In genomic region chr1:51216631-51217030, GRCh38 we compare ENCODE assay signal across 31 cellular contexts.
"Had no signal": no experiment of that assay in that cellular context is flagged by ENCODE, and none has a peak within 500 bp of the region (broad histone marks: within the 10 kb centered on the region; RNA-seq: fewer than 3 reads in every experiment).

No MANE protein-coding gene starts in this region.

- H3K4me3 ChIP-seq: ascending aorta, coronary artery, dorsolateral prefrontal cortex, gastrocnemius medialis had no signal

- H3K4me3 Mint-ChIP-seq: activated B cell treated with CpG ODN at 0.5 μM for 24 hours; activated CD8-positive, alpha-beta T cell treated with anti-CD3 and anti-CD28 coated beads for 36 hours; activated naive CD4-positive, alpha-beta T cell treated with anti-CD3 and anti-CD28 coated beads, Interleukin-2, amount 10 ng/mL, durations not matched to agents 7 days and 5 days; activated naive CD8-positive, alpha-beta T cell treated with anti-CD3 and anti-CD28 coated beads, Interleukin-2, amount 10 ng/mL, durations not matched to agents 7 days and 5 days; activated T-cell treated with anti-CD3 and anti-CD28 coated beads, Interleukin-2, amount 50 U/mL, for 4 hours; activated T-helper 17 cell treated with anti-CD3 and anti-CD28 coated beads, Interleukin-2, amount 50 U/mL, for 72 hours; central memory CD8-positive, alpha-beta T cell; dendritic cell treated with granulocyte-macrophage colony-stimulating factor and Interleukin-4, amounts not matched to agents 40 ng/mL and 50 ng/mL, for 4 days; endodermal cell; T-helper 2 cell treated with Interferon-gamma antibody and Interleukin-4, amounts not matched to agents 5 μg/mL and 100 μg/mL, for 36 hours had no signal

- H3K27me3 ChIP-seq: ascending aorta, brain microvascular endothelial cell, dorsolateral prefrontal cortex, foreskin keratinocyte, gastrocnemius medialis had no signal

- H3K4me1 ChIP-seq: gastrocnemius medialis had no signal

- FAIRE-seq: bronchial epithelial cell had no signal

- H3K4me1 Mint-ChIP-seq: endodermal cell had no signal

- H3K36me3 Mint-ChIP-seq: activated naive CD4-positive, alpha-beta T cell treated with anti-CD3 and anti-CD28 coated beads, Interleukin-2, amount 10 ng/mL, durations not matched to agents 7 days and 5 days; activated naive CD4-positive, alpha-beta T cell treated with anti-CD3 and anti-CD28 coated beads, Interleukin-2, amount 50 U/mL, for 72 hours; activated naive CD8-positive, alpha-beta T cell treated with anti-CD3 and anti-CD28 coated beads, Interleukin-2, amount 10 ng/mL, durations not matched to agents 7 days and 5 days had no signal

- H3K27ac Mint-ChIP-seq: activated B cell treated with CpG ODN at 0.5 μM for 24 hours; activated CD8-positive, alpha-beta T cell treated with anti-CD3 and anti-CD28 coated beads for 36 hours; activated naive CD4-positive, alpha-beta T cell treated with anti-CD3 and anti-CD28 coated beads, Interleukin-2, amount 10 ng/mL, durations not matched to agents 7 days and 5 days; activated naive CD4-positive, alpha-beta T cell treated with anti-CD3 and anti-CD28 coated beads, Interleukin-2, amount 50 U/mL, for 72 hours; activated naive CD8-positive, alpha-beta T cell treated with anti-CD3 and anti-CD28 coated beads, Interleukin-2, amount 10 ng/mL, durations not matched to agents 7 days and 5 days; activated T-helper 17 cell treated with anti-CD3 and anti-CD28 coated beads, Interleukin-2, amount 50 U/mL, for 72 hours; dendritic cell treated with granulocyte-macrophage colony-stimulating factor and Interleukin-4, amounts not matched to agents 40 ng/mL and 50 ng/mL, for 4 days; endodermal cell had no signal

- ATAC-seq: activated CD4-positive, CD25-positive, alpha-beta regulatory T cell treated with anti-CD3 and anti-CD28 coated beads, Interleukin-2, amount 50 U/mL, for 24 hours; activated CD8-positive, alpha-beta T cell treated with anti-CD3 and anti-CD28 coated beads for 36 hours; activated naive CD4-positive, alpha-beta T cell treated with anti-CD3 and anti-CD28 coated beads, Interleukin-2, amount 50 U/mL, for 72 hours; activated T-cell treated with anti-CD3 and anti-CD28 coated beads, Interleukin-2, amount 50 U/mL, for 4 hours; activated T-helper 17 cell treated with anti-CD3 and anti-CD28 coated beads, Interleukin-2, amount 50 U/mL, for 72 hours; esophagus mucosa; foreskin keratinocyte; gastrocnemius medialis; T-helper 17 cell had no signal

- H3K36me3 ChIP-seq: ascending aorta, brain microvascular endothelial cell, gastrocnemius medialis, WERI-Rb-1 had no signal

- H3K9me3 Mint-ChIP-seq: activated B cell treated with CpG ODN at 0.5 μM for 24 hours; activated CD8-positive, alpha-beta T cell treated with anti-CD3 and anti-CD28 coated beads for 36 hours; activated naive CD4-positive, alpha-beta T cell treated with anti-CD3 and anti-CD28 coated beads, Interleukin-2, amount 10 ng/mL, durations not matched to agents 7 days and 5 days; activated naive CD4-positive, alpha-beta T cell treated with anti-CD3 and anti-CD28 coated beads, Interleukin-2, amount 50 U/mL, for 72 hours; activated naive CD8-positive, alpha-beta T cell treated with anti-CD3 and anti-CD28 coated beads, Interleukin-2, amount 10 ng/mL, durations not matched to agents 7 days and 5 days; activated T-cell treated with anti-CD3 and anti-CD28 coated beads, Interleukin-2, amount 50 U/mL, for 4 hours; activated T-helper 17 cell treated with anti-CD3 and anti-CD28 coated beads, Interleukin-2, amount 50 U/mL, for 72 hours; central memory CD8-positive, alpha-beta T cell; dendritic cell treated with granulocyte-macrophage colony-stimulating factor and Interleukin-4, amounts not matched to agents 40 ng/mL and 50 ng/mL, for 4 days; endodermal cell had no signal

- H3K27ac ChIP-seq: ascending aorta, brain microvascular endothelial cell, coronary artery, dorsolateral prefrontal cortex, foreskin keratinocyte, gastrocnemius medialis, WERI-Rb-1 had no signal

- DNase-seq: activated B cell treated with CpG ODN at 0.5 μM for 24 hours; activated CD4-positive, alpha-beta T cell treated with anti-CD3 and anti-CD28 coated beads for 48 hours; activated CD4-positive, alpha-beta T cell treated with anti-CD3 and anti-CD28 coated beads, Interleukin-2, amount 50 U/mL, for 1 hour; activated CD4-positive, alpha-beta T cell treated with anti-CD3 and anti-CD28 coated beads, Interleukin-2, amount 50 U/mL, for 48 hours; activated CD8-positive, alpha-beta memory T cell treated with anti-CD3 and anti-CD28 coated beads for 24 hours; activated CD8-positive, alpha-beta T cell treated with anti-CD3 and anti-CD28 coated beads for 36 hours; activated effector memory CD4-positive, alpha-beta T cell treated with anti-CD3 and anti-CD28 coated beads, Interleukin-2, amount 50 U/mL, for 16 hours; activated naive CD4-positive, alpha-beta T cell treated with anti-CD3 and anti-CD28 coated beads, Interleukin-2, amount 10 ng/mL, durations not matched to agents 7 days and 5 days; activated naive CD8-positive, alpha-beta T cell treated with anti-CD3 and anti-CD28 coated beads, Interleukin-2, amount 10 ng/mL, durations not matched to agents 7 days and 5 days; activated T-cell treated with anti-CD3 and anti-CD28 coated beads, Interleukin-2, amount 50 U/mL, for 4 hours; dorsolateral prefrontal cortex; effector memory CD4-positive, alpha-beta T cell; endodermal cell; foreskin keratinocyte; gastrocnemius medialis; glutamatergic neuron; T-helper 1 cell; T-helper 17 cell; T1000; WERI-Rb-1 had no signal

- H3K27me3 Mint-ChIP-seq: activated B cell treated with CpG ODN at 0.5 μM for 24 hours; activated CD8-positive, alpha-beta T cell treated with anti-CD3 and anti-CD28 coated beads for 36 hours; activated naive CD4-positive, alpha-beta T cell treated with anti-CD3 and anti-CD28 coated beads, Interleukin-2, amount 10 ng/mL, durations not matched to agents 7 days and 5 days; activated naive CD8-positive, alpha-beta T cell treated with anti-CD3 and anti-CD28 coated beads, Interleukin-2, amount 10 ng/mL, durations not matched to agents 7 days and 5 days; activated T-helper 17 cell treated with anti-CD3 and anti-CD28 coated beads, Interleukin-2, amount 50 U/mL, for 72 hours; central memory CD8-positive, alpha-beta T cell; dendritic cell treated with granulocyte-macrophage colony-stimulating factor and Interleukin-4, amounts not matched to agents 40 ng/mL and 50 ng/mL, for 4 days; T-helper 17 cell had no signal

- H3K9me3 ChIP-seq: ascending aorta, gastrocnemius medialis had no signal
